ENCODE assay signal across 15 cellular contexts in the genomic region with DNA sequence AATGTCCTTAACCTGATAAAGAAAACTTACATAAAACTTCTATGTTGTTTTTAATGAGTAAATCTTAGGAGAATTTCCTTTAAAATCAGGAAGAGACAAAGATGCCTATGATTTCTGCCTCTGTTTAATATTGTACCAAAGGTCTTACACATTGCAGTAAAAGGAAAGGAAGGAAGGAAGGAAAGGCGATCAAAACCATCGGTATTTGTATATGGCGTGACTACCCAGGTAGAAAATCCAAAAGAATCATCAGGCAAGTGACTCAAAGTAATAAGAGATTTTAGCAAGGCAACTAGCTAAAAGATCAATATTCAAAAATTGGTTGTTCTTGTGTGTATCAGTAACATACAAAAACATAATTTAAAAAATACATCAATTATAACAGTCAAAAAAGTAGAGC. TPM values are rescaled to one million over a fixed set of nuclear protein-coding genes. Genes with fewer than 3 reads are reported as not detected.
DNase-seq lines count a peak whose midpoint lies in the region; ATAC-seq and TF ChIP-seq lines count a peak whose summit lies in the region.
"Had no signal": no experiment of that assay in that cellular context is flagged by ENCODE, and none has a peak within 500 bp of the region (broad histone marks: within the 10 kb centered on the region; RNA-seq: fewer than 3 reads in every experiment).

No MANE protein-coding gene starts in this region.

- DNase-seq in activated naive CD4-positive, alpha-beta T cell treated with anti-CD3 and anti-CD28 coated beads for 36 hours = no peak
- DNase-seq in activated naive CD4-positive, alpha-beta T cell (lab: John Stamatoyannopoulos, UW) = no peak
- DNase-seq in endothelial cell (ENCODE audit: low spot score) = no peak
- DNase-seq in stomach = no peak
- no peak for DNase-seq in NCI-H128 (lab: John Stamatoyannopoulos, UW; ENCODE audit: unreplicated experiment)
- DNase-seq: activated gamma-delta T cell; caudate nucleus; GM23248; MG63; NK-92 treated with Interleukin-12 subunit alpha and Interleukin-12 subunit beta, amount 100 ng/mL, for 24 hours had no signal

- 62 to 81% (median 78%) methylated on average over 3 of the region's 3 CpGs for WGBS in stomach, 5 donors

- H3K4me3 Mint-ChIP-seq in activated naive CD4-positive, alpha-beta T cell treated with anti-CD3 and anti-CD28 coated beads for 36 hours = peak overlapping the region; percentile 74
- no peak overlapping the region for H3K4me3 Mint-ChIP-seq in endothelial cell (ENCODE audit: unreplicated experiment)
- H3K4me3 Mint-ChIP-seq: WTC11 had no signal

- peak overlapping the region; percentile 40 for H3K4me2 ChIP-seq in OCI-LY3 (ENCODE audit: low read length)

- no peak for ATAC-seq in GM18867 (IDR thresholded peaks at IDR 0.05; ENCODE audit: unreplicated experiment)
- no peak for ATAC-seq in HG02571 (IDR thresholded peaks at IDR 0.05; ENCODE audit: unreplicated experiment)
- ATAC-seq: WTC11 had no signal

- H3K27ac ChIP-seq in OCI-LY3 (ENCODE audit: low read length) (peak overlapping the region; percentile 20), stomach (peak overlapping the region in 3 of 5 donors; percentile 3 to 73 (median 35))
- H3K27ac ChIP-seq: GM23248, SK-N-MC had no signal

- no peak for TF ChIP-seq POLR2A in stomach (IDR thresholded peaks at IDR 0.05)

- peak overlapping the region; percentile 26; the same call in 1 of the 2 replicates for H3K9ac ChIP-seq in OCI-LY3 (ENCODE audit: low read length)
- H3K9ac ChIP-seq: GM23248 had no signal

- peaks cover 6% of the 10 kb centered on the region for H3K36me3 Mint-ChIP-seq in activated naive CD4-positive, alpha-beta T cell treated with anti-CD3 and anti-CD28 coated beads for 36 hours (ENCODE audit: low read depth)
- H3K36me3 Mint-ChIP-seq in endothelial cell (ENCODE audit: low read depth, unreplicated experiment) = no peaks in the 10 kb centered on the region
- H3K36me3 Mint-ChIP-seq: WTC11 had no signal

- CTCF ChIA-PET in activated naive CD4-positive, alpha-beta T cell treated with anti-CD3 and anti-CD28 coated beads for 36 hours (lab: Charles Lee) = interaction anchor here (0.7 to 2.9 kb wide), 12 partner anchors 9 to 168 kb away, joined by 3 to 18 read pairs (median 3); no protein-coding TSS in a partner anchor

- H3K9me3 Mint-ChIP-seq in activated naive CD4-positive, alpha-beta T cell treated with anti-CD3 and anti-CD28 coated beads for 36 hours = no peaks in the 10 kb centered on the region
- no peaks in the 10 kb centered on the region for H3K9me3 Mint-ChIP-seq in endothelial cell (ENCODE audit: unreplicated experiment)

- peak overlapping the region; percentile 90 for H3K27ac Mint-ChIP-seq in activated naive CD4-positive, alpha-beta T cell treated with anti-CD3 and anti-CD28 coated beads for 36 hours
- H3K27ac Mint-ChIP-seq in endothelial cell (ENCODE audit: unreplicated experiment) = peak overlapping the region; percentile 96
- H3K27ac Mint-ChIP-seq: WTC11 had no signal

- H3K4me1 ChIP-seq in OCI-LY3 (ENCODE audit: low read length) (peaks cover 59% of the 10 kb centered on the region), stomach (peaks cover 0 to 22% (median 11%) of the 10 kb centered on the region in 4 donors)

- H3K4me3 ChIP-seq in OCI-LY3 (ENCODE audit: low read length) = peak overlapping the region; percentile 12; the same call in 1 of the 2 replicates
- H3K4me3 ChIP-seq in stomach = no peak overlapping the region
- H3K4me3 ChIP-seq: GM23248, MG63 had no signal

- H3K36me3 ChIP-seq in OCI-LY3 (replicated peaks; ENCODE audit: low read depth, low read length) = no peaks in the 10 kb centered on the region
- no peaks in the 10 kb centered on the region for H3K36me3 ChIP-seq in stomach
- H3K36me3 ChIP-seq: MG63 had no signal

- TF ChIP-seq EP300 in stomach (IDR thresholded peaks at IDR 0.05) = no peak

- H3K27me3 ChIP-seq in OCI-LY3 (ENCODE audit: low read depth, low read length) (no peaks in the 10 kb centered on the region), stomach (no peaks in the 10 kb centered on the region)

- intact Hi-C loops in activated naive CD4-positive, alpha-beta T cell treated with anti-CD3 and anti-CD28 coated beads for 36 hours (cut with micrococcal nuclease) = no loop called here
- intact Hi-C loops in stomach (cut with DNase I; ENCODE audit: low total_unique reads) = no loop called here

- H4K20me1 ChIP-seq in OCI-LY3 (ENCODE audit: insufficient read depth, low read length) = no peaks in the 10 kb centered on the region

- H2AFZ ChIP-seq in OCI-LY3 (ENCODE audit: low read depth, low read length) = no peak overlapping the region
- H2AFZ ChIP-seq: GM23248 had no signal

- H3K9me3 ChIP-seq in OCI-LY3 (ENCODE audit: insufficient read depth, low read length) = no peaks in the 10 kb centered on the region
- no peaks in the 10 kb centered on the region for H3K9me3 ChIP-seq in stomach
- H3K9me3 ChIP-seq: MG63 had no signal

- no peaks in the 10 kb centered on the region for H3K27me3 Mint-ChIP-seq in activated naive CD4-positive, alpha-beta T cell treated with anti-CD3 and anti-CD28 coated beads for 36 hours (ENCODE audit: low read depth)
- H3K27me3 Mint-ChIP-seq in endothelial cell (ENCODE audit: unreplicated experiment) = no peaks in the 10 kb centered on the region

- H3K4me1 Mint-ChIP-seq in activated naive CD4-positive, alpha-beta T cell treated with anti-CD3 and anti-CD28 coated beads for 36 hours (ENCODE audit: low read depth) = peaks cover 55% of the 10 kb centered on the region
- H3K4me1 Mint-ChIP-seq in endothelial cell (ENCODE audit: unreplicated experiment) = peaks cover 38% of the 10 kb centered on the region

- TF ChIP-seq CTCF in OCI-LY3 (IDR thresholded peaks at IDR 0.05; ENCODE audit: low read depth, low read length) (no peak), endothelial cell (IDR thresholded peaks at IDR 0.05; ENCODE audit: unreplicated experiment) (no peak), stomach (IDR thresholded peaks at IDR 0.05) (no peak)

- peaks cover 14% of the 10 kb centered on the region; the same call in 1 of the 2 replicates for H3K79me2 ChIP-seq in OCI-LY3 (ENCODE audit: low read length)

RNA-seq across cellular contexts. Expression of gene ICAM2, which starts 3.5 kb away (rescaled TPM):
- total RNA-seq in activated naive CD4-positive, alpha-beta T cell treated with anti-CD3 and anti-CD28 coated beads for 36 hours = 10 to 100 TPM; 41.6 to 41.9 TPM
- total RNA-seq in endothelial cell (ENCODE audit: unreplicated experiment) (52.1 TPM), stomach (10 to 100 TPM in 1 of 5 donors, 1 to 10 TPM in 2, not detected in 2; 4.7 to 25.3 (median 9.9) TPM)
- polyA plus RNA-seq in stomach = 10 to 100 TPM in 2 of 3 donors, 1 to 10 TPM in 1; 8.2 to 15.4 (median 11.5) TPM

RNA-seq across cellular contexts. Expression of gene PRR29, which starts 18.8 kb away (rescaled TPM):
- total RNA-seq in activated naive CD4-positive, alpha-beta T cell treated with anti-CD3 and anti-CD28 coated beads for 36 hours = under 1 TPM; 0.21 to 0.44 TPM
- total RNA-seq in endothelial cell (ENCODE audit: unreplicated experiment) (25.3 TPM), stomach (under 1 TPM in 1 of 5 donors, not detected in 4; 0.92 TPM)
- polyA plus RNA-seq in stomach = under 1 TPM in 2 of 3 donors, not detected in 1; 0.08 to 0.50 TPM
- total RNA-seq: GM23248 had no signal
- polyA plus RNA-seq: GM23248 had no signal

RNA-seq across cellular contexts. Expression of gene SCN4A, which starts 44.3 kb away (rescaled TPM):
- total RNA-seq in activated naive CD4-positive, alpha-beta T cell treated with anti-CD3 and anti-CD28 coated beads for 36 hours = under 1 TPM; 0.10 to 0.47 TPM
- total RNA-seq in endothelial cell (ENCODE audit: unreplicated experiment) (0.95 TPM), stomach (1 to 10 TPM in 3 of 5 donors, not detected in 2; 1.2 to 2.7 (median 2.4) TPM)
- polyA plus RNA-seq in stomach = under 1 TPM; 0.05 to 0.31 (median 0.19) TPM
- total RNA-seq: GM23248 had no signal
- polyA plus RNA-seq: GM23248 had no signal

Comparison
In these comparisons a context has a peak if more than half of its experiments do, and no peak if none do; other contexts are left out.
1. RNA of gene PRR29, which starts 18.8 kb away (total RNA-seq): 25.3 TPM in endothelial cell (single experiment); 0.21 to 0.44 TPM in activated naive CD4-positive, alpha-beta T cell treated with anti-CD3 and anti-CD28 coated beads for 36 hours and 0.92 TPM in stomach; every median in the first group is over 10 times any median in the second.